Comparison of ENCODE assay signal across 8 cellular contexts in genomic region chr20:50120935-50121693, GRCh38. TPM values are rescaled to one million over a fixed set of nuclear protein-coding genes. Genes with fewer than 3 reads are reported as not detected.
A peak's percentile ranks its signal among the peaks of the same experiment; 100 is the strongest.
DNase-seq lines count a peak whose midpoint lies in the region; ATAC-seq and TF ChIP-seq lines count a peak whose summit lies in the region.

No MANE protein-coding gene starts in this region.

- CTCF ChIA-PET in RWPE1 (lab: Yijun Ruan, JAX) = interaction anchor here (0.5 to 6.2 kb wide), 31 partner anchors 9 to 566 kb away, joined by 3 to 126 read pairs (median 7); partner anchors contain the start of genes PEDS1 and UBE2V1

- intact Hi-C loops in posterior vena cava (cut with DNase I) = loop anchor here in 1 of 2 donors (5.0 kb wide), 1 partner anchor 51 kb away; no protein-coding TSS in a partner anchor

- peak overlapping the region; percentile 56 for H3K27ac ChIP-seq in RWPE1

- ATAC-seq in HG02588 (IDR thresholded peaks at IDR 0.05; ENCODE audit: unreplicated experiment) (no peak), GM18505 (IDR thresholded peaks at IDR 0.05; ENCODE audit: unreplicated experiment) (no peak)

- no peak for TF ChIP-seq POLR2A in GM18505 (IDR thresholded peaks at IDR 0.05; ENCODE audit: borderline replicate concordance, extremely low read depth, insufficient read depth, insufficient read length)

- TF ChIP-seq CTCF in LNCaP clone FGC (IDR thresholded peaks at IDR 0.05; ENCODE audit: control insufficient read depth, extremely low read depth, insufficient read depth) (peak; percentile 99), RWPE1 (conservative IDR thresholded peaks at IDR 0.05; ENCODE audit: low read depth) (peak; percentile 99)

- DNase-seq in Daoy (ENCODE audit: low read depth) (peak; percentile 72), LNCaP clone FGC (ENCODE audit: low read depth) (peak; percentile 52), RWPE1 (ENCODE audit: low spot score) (peak; percentile 91), glomerular visceral epithelial cell (ENCODE audit: extremely low spot score) (peak; percentile 80), posterior vena cava (ENCODE audit: low spot score) (peak; percentile 86)
- peak; percentile 9 to 58 (median 31) for DNase-seq in activated naive CD4-positive, alpha-beta T cell (lab: John Stamatoyannopoulos, UW)

- POLR2A ChIA-PET in RWPE1 (lab: Yijun Ruan, JAX; ENCODE audit: low non-redundant PET) = interaction anchor here (1.0 to 2.7 kb wide), 4 partner anchors 23 to 45 kb away, joined by 3 to 25 read pairs (median 3); partner anchors contain the start of gene PEDS1

- no peak overlapping the region for H3K4me3 ChIP-seq in LNCaP clone FGC (ENCODE audit: low read depth, low read length)

RNA-seq across cellular contexts. Expression of gene UBE2V1, which starts 8.2 kb away (rescaled TPM):
- 31.9 and 35.8 TPM in 2 replicates for total RNA-seq in Daoy (2014; rRNA removed; shearing (Covaris generic))
- 10 to 100 TPM; 77.0 to 89.4 TPM for total RNA-seq in posterior vena cava

RNA-seq across cellular contexts. Expression of gene PEDS1, which starts 32.4 kb away (rescaled TPM):
- 21.7 and 23.6 TPM in 2 replicates for total RNA-seq in Daoy (2014; rRNA removed; shearing (Covaris generic))
- total RNA-seq in posterior vena cava = 10 to 100 TPM; 31.5 to 35.5 TPM

Comparison
In these comparisons a context has a peak if more than half of its experiments do, and no peak if none do; other contexts are left out.
1. DNase-seq: peak in every context shown above with its lines; median percentile 91 in RWPE1; 86 in posterior vena cava; 80 in glomerular visceral epithelial cell; 72 in Daoy; 52 in LNCaP clone FGC; 31 in activated naive CD4-positive, alpha-beta T cell.